ENCODE assay signal across 30 cellular contexts in the genomic region with DNA sequence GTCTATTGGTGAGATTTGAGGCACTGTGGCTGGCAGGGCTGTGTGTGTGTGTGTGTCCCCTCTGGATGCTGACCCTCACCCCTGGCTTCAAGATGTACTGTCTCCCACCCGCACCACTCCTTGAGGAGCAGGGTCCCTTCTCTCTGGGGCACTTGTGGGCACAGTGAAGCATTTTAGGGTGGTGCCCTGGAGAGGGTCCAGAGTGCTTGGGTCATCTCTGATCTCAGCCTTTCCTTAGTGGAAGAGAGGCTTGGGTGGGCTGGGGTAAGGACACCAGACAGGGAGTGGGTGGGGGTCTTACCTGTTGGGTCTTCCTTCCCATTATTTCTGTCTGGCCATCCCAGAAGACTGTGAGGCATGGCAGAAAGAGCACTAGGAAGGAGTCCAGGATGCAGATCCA.
"Had no signal": no experiment of that assay in that cellular context is flagged by ENCODE, and none has a peak within 500 bp of the region (broad histone marks: within the 10 kb centered on the region; RNA-seq: fewer than 3 reads in every experiment).

No MANE protein-coding gene starts in this region.

- H3K4me1 Mint-ChIP-seq: activated naive CD4-positive, alpha-beta T cell treated with anti-CD3 and anti-CD28 coated beads, Interleukin-2, amount 50 U/mL, for 24 hours had no signal

- DNase-seq: activated CD4-positive, alpha-beta T cell treated with anti-CD3 and anti-CD28 coated beads for 36 hours; activated CD4-positive, alpha-beta T cell treated with anti-CD3 and anti-CD28 coated beads, Interleukin-2, amount 50 U/mL, for 1 hour; activated CD4-positive, alpha-beta T cell treated with anti-CD3 and anti-CD28 coated beads, Interleukin-2, amount 50 U/mL, for 48 hours; activated CD4-positive, CD25-positive, alpha-beta regulatory T cell; activated CD4-positive, CD25-positive, alpha-beta regulatory T cell treated with anti-CD3 and anti-CD28 coated beads, Interleukin-2, amount 50 U/mL, for 72 hours; activated CD8-positive, alpha-beta T cell treated with anti-CD3 and anti-CD28 coated beads for 36 hours; activated effector memory CD4-positive, alpha-beta T cell treated with anti-CD3 and anti-CD28 coated beads, Interleukin-2, amount 50 U/mL, for 16 hours; activated naive CD4-positive, alpha-beta T cell treated with anti-CD3 and anti-CD28 coated beads for 36 hours; activated naive CD8-positive, alpha-beta T cell treated with anti-CD3 and anti-CD28 coated beads for 36 hours; activated naive CD8-positive, alpha-beta T cell treated with anti-CD3 and anti-CD28 coated beads, Interleukin-2, amount 50 U/mL, for 24 hours; activated T-cell treated with anti-CD3 and anti-CD28 coated beads, Interleukin-2, amount 50 U/mL, for 1 hour; activated T-cell treated with anti-CD3 and anti-CD28 coated beads, Interleukin-2, amount 50 U/mL, for 48 hours; adrenal gland; amygdala; aorta; body of pancreas; caudate nucleus; cortex of kidney; dermis blood vessel endothelial cell; effector CD4-positive, alpha-beta T cell; effector memory CD8-positive, alpha-beta T cell; erythroblast; foreskin keratinocyte; gastrocnemius medialis; glutamatergic neuron; T-helper 2 cell had no signal

- H3K9me3 ChIP-seq: adrenal gland, body of pancreas, esophagus muscularis mucosa, gastrocnemius medialis had no signal

- H3K27me3 ChIP-seq: adrenal gland, body of pancreas, esophagus muscularis mucosa, gastrocnemius medialis had no signal

- H3K27ac ChIP-seq: adrenal gland, body of pancreas, esophagus muscularis mucosa, foreskin keratinocyte, gastrocnemius medialis had no signal

- ATAC-seq: activated CD4-positive, alpha-beta T cell treated with anti-CD3 and anti-CD28 coated beads for 36 hours; activated CD8-positive, alpha-beta T cell treated with anti-CD3 and anti-CD28 coated beads for 36 hours; activated naive CD8-positive, alpha-beta T cell treated with anti-CD3 and anti-CD28 coated beads, Interleukin-2, amount 50 U/mL, for 24 hours; body of pancreas; effector memory CD8-positive, alpha-beta T cell; foreskin keratinocyte; gastrocnemius medialis had no signal

- H3K4me1 ChIP-seq: adrenal gland, body of pancreas, esophagus muscularis mucosa, foreskin keratinocyte, gastrocnemius medialis had no signal

- H3K36me3 ChIP-seq: adrenal gland, esophagus muscularis mucosa, gastrocnemius medialis had no signal

- H3K27me3 Mint-ChIP-seq: activated CD4-positive, alpha-beta T cell treated with anti-CD3 and anti-CD28 coated beads for 36 hours; activated CD8-positive, alpha-beta T cell treated with anti-CD3 and anti-CD28 coated beads for 36 hours; activated naive CD4-positive, alpha-beta T cell treated with anti-CD3 and anti-CD28 coated beads, Interleukin-2, amount 50 U/mL, for 24 hours; activated naive CD8-positive, alpha-beta T cell treated with anti-CD3 and anti-CD28 coated beads for 36 hours; activated naive CD8-positive, alpha-beta T cell treated with anti-CD3 and anti-CD28 coated beads, Interleukin-2, amount 50 U/mL, for 24 hours; effector memory CD8-positive, alpha-beta T cell had no signal

- H3K9me3 Mint-ChIP-seq: activated CD8-positive, alpha-beta T cell treated with anti-CD3 and anti-CD28 coated beads for 36 hours; activated naive CD4-positive, alpha-beta T cell treated with anti-CD3 and anti-CD28 coated beads for 36 hours; activated naive CD4-positive, alpha-beta T cell treated with anti-CD3 and anti-CD28 coated beads, Interleukin-2, amount 50 U/mL, for 24 hours; activated naive CD8-positive, alpha-beta T cell treated with anti-CD3 and anti-CD28 coated beads for 36 hours; activated T-helper 1 cell treated with anti-CD3 and anti-CD28 coated beads, Interleukin-12 subunit alpha, Interleukin-12 subunit beta, Interleukin-2, Interleukin-4 antibody, amounts not matched to agents 30 ng/mL and 10 ng/mL and 1 ng/mL, durations not matched to agents 14 hours and 24 hours and 36 hours; activated T-helper 2 cell treated with anti-CD3 and anti-CD28 coated beads, Interferon-gamma antibody, Interleukin-2, Interleukin-4, amounts not matched to agents 10 μg/mL and 5 μg/mL and 100 μg/mL, durations not matched to agents 14 hours and 24 hours and 36 hours; effector memory CD8-positive, alpha-beta T cell had no signal

- H3K4me3 ChIP-seq: adrenal gland, body of pancreas, esophagus muscularis mucosa, gastrocnemius medialis had no signal

- H3K36me3 Mint-ChIP-seq: activated naive CD8-positive, alpha-beta T cell treated with anti-CD3 and anti-CD28 coated beads for 36 hours had no signal

- H3K4me3 Mint-ChIP-seq: activated CD4-positive, alpha-beta T cell treated with anti-CD3 and anti-CD28 coated beads for 36 hours; activated CD8-positive, alpha-beta T cell treated with anti-CD3 and anti-CD28 coated beads for 36 hours; activated naive CD4-positive, alpha-beta T cell treated with anti-CD3 and anti-CD28 coated beads for 36 hours; activated naive CD4-positive, alpha-beta T cell treated with anti-CD3 and anti-CD28 coated beads, Interleukin-2, amount 50 U/mL, for 24 hours; activated naive CD8-positive, alpha-beta T cell treated with anti-CD3 and anti-CD28 coated beads for 36 hours; activated naive CD8-positive, alpha-beta T cell treated with anti-CD3 and anti-CD28 coated beads, Interleukin-2, amount 50 U/mL, for 24 hours; activated T-helper 1 cell treated with anti-CD3 and anti-CD28 coated beads, Interleukin-12 subunit alpha, Interleukin-12 subunit beta, Interleukin-2, Interleukin-4 antibody, amounts not matched to agents 30 ng/mL and 10 ng/mL and 1 ng/mL, durations not matched to agents 14 hours and 24 hours and 36 hours; effector memory CD8-positive, alpha-beta T cell had no signal

- H3K27ac Mint-ChIP-seq: activated CD4-positive, alpha-beta T cell treated with anti-CD3 and anti-CD28 coated beads for 36 hours; activated CD8-positive, alpha-beta T cell treated with anti-CD3 and anti-CD28 coated beads for 36 hours; activated naive CD4-positive, alpha-beta T cell treated with anti-CD3 and anti-CD28 coated beads for 36 hours; activated naive CD4-positive, alpha-beta T cell treated with anti-CD3 and anti-CD28 coated beads, Interleukin-2, amount 50 U/mL, for 24 hours; activated naive CD8-positive, alpha-beta T cell treated with anti-CD3 and anti-CD28 coated beads for 36 hours; activated naive CD8-positive, alpha-beta T cell treated with anti-CD3 and anti-CD28 coated beads, Interleukin-2, amount 50 U/mL, for 24 hours; activated T-helper 1 cell treated with anti-CD3 and anti-CD28 coated beads, Interleukin-12 subunit alpha, Interleukin-12 subunit beta, Interleukin-2, Interleukin-4 antibody, amounts not matched to agents 30 ng/mL and 10 ng/mL and 1 ng/mL, durations not matched to agents 14 hours and 24 hours and 36 hours; activated T-helper 2 cell treated with anti-CD3 and anti-CD28 coated beads, Interferon-gamma antibody, Interleukin-2, Interleukin-4, amounts not matched to agents 10 μg/mL and 5 μg/mL and 100 μg/mL, durations not matched to agents 14 hours and 24 hours and 36 hours; effector memory CD8-positive, alpha-beta T cell had no signal
